ENCODE assay signal across 1 cellular context in the genomic region with DNA sequence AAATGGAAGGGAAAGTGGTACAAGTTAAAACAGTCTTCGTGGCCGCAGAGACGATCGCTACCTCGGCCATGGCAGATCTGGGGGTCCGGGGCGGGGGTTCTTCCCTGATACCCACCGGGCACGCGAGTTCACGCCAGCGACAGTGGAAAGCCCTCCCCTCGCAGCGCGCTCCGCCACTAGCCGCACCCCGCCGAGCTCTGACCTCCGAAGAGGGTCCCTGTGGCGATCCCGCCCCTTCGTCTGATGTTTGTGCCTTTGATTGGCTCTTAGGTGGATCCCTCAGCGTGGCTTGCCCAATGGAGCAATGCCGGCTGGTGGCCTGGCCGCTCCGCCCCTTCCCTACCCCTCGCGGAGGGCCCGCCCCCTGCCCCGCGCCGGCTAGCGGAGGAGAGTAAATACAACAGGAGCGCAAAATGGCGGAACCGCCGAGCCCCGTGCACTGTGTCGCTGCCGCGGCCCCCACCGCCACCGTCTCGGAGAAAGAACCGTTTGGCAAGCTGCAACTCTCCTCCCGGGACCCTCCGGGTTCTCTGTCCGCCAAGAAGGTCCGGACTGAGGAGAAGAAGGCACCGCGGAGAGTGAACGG.
TF ChIP-seq lines count a peak whose summit lies in the region.

A gene (plus strand): TSS at position 403 of the 586 bp plus-strand sequence. CDS start 11 bp downstream, at position 414.

TF ChIP-seq in K562, 482 proteins besides CTCF, POLR2A, EP300 and RAD21 (continued from another document and continues in another):
- TF ChIP-seq, protein P1, sequence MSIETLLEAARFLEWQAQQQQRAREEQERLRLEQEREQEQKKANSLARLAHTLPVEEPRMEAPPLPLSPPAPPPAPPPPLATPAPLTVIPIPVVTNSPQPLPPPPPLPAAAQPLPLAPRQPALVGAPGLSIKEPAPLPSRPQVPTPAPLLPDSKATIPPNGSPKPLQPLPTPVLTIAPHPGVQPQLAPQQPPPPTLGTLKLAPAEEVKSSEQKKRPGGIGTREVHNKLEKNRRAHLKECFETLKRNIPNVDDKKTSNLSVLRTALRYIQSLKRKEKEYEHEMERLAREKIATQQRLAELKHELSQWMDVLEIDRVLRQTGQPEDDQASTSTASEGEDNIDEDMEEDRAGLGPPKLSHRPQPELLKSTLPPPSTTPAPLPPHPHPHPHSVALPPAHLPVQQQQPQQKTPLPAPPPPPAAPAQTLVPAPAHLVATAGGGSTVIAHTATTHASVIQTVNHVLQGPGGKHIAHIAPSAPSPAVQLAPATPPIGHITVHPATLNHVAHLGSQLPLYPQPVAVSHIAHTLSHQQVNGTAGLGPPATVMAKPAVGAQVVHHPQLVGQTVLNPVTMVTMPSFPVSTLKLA (conservative IDR thresholded peaks at IDR 0.05), result peak; percentile 75 to 82
- TF ChIP-seq SP2 (IDR thresholded peaks at IDR 0.05; ENCODE audit: extremely low read depth, low read depth, low read length, poor library complexity, severe bottlenecking) (peak; percentile 89), KAT7 (CRISPR knock-in tag; IDR thresholded peaks at IDR 0.05; ENCODE audit: borderline replicate concordance) (no peak; the same call in 1 of the 2 replicates), MYC (IDR thresholded peaks at IDR 0.05; ENCODE audit: low read depth, low read length) (peak; percentile 67), MYC (CRISPR knock-in tag; IDR thresholded peaks at IDR 0.05; ENCODE audit: borderline replicate concordance, low read depth) (no peak), HDAC1 (IDR thresholded peaks at IDR 0.05) (peak in 1 of 2 experiments; percentile 25; a peak in 2 of 4 replicates), PHF8 (IDR thresholded peaks at IDR 0.05; ENCODE audit: borderline replicate concordance, low read length) (peak; percentile 99), CBFA2T2 (conservative IDR thresholded peaks at IDR 0.05) (no peak), XRCC5 (IDR thresholded peaks at IDR 0.05; ENCODE audit: low read depth, low read length) (0 out of 2 replicates have a peak, but pooled peaks have one; percentile 33), BRD9 (IDR thresholded peaks at IDR 0.05; ENCODE audit: low read depth, partially characterized antibody) (peak; percentile 19), RCOR1 (IDR thresholded peaks at IDR 0.05; ENCODE audit: borderline replicate concordance in 1 of 2, low read depth in 2 of 2, low read length in 2 of 2) (peak in 1 of 2 experiments; percentile 2; a peak in 2 of 4 replicates), ZBED1 (IDR thresholded peaks at IDR 0.05) (no peak; the same call in 1 of the 2 replicates), NRF1 (conservative IDR thresholded peaks at IDR 0.05 in 1 of 2, IDR thresholded peaks at IDR 0.05 in 1 of 2) (peak; percentile 62 to 71), ELF2 (CRISPR knock-in tag; IDR thresholded peaks at IDR 0.05) (0 out of 2 replicates have a peak, but pooled peaks have one; percentile 41), MTA3 (IDR thresholded peaks at IDR 0.05; ENCODE audit: borderline replicate concordance) (peak; percentile 93; the same call in 1 of the 2 replicates), NFRKB (IDR thresholded peaks at IDR 0.05; ENCODE audit: low read depth) (peak; percentile 98), CXXC5 (CRISPR knock-in tag; IDR thresholded peaks at IDR 0.05) (peak; percentile 68), NEUROD1 (IDR thresholded peaks at IDR 0.05; ENCODE audit: borderline replicate concordance, low read depth, low read length, partially characterized antibody) (peak; percentile 91), FOXA1 (IDR thresholded peaks at IDR 0.05; ENCODE audit: borderline replicate concordance) (no peak), POLR2AphosphoS2 (IDR thresholded peaks at IDR 0.05; ENCODE audit: low read length) (no peak; the same call in 1 of the 2 replicates), HDAC3 (IDR thresholded peaks at IDR 0.05; ENCODE audit: borderline replicate concordance, partially characterized antibody) (no peak), ZNF586 (CRISPR knock-in tag; conservative IDR thresholded peaks at IDR 0.05) (no peak), TEAD4 (IDR thresholded peaks at IDR 0.05; ENCODE audit: low read length) (0 out of 2 replicates have a peak, but pooled peaks have one; percentile 29), TEAD4 (CRISPR knock-in tag; IDR thresholded peaks at IDR 0.05; ENCODE audit: borderline replicate concordance) (no peak), ZNF347 (CRISPR knock-in tag; IDR thresholded peaks at IDR 0.05; ENCODE audit: low read depth) (no peak), FOXA3 (CRISPR knock-in tag; conservative IDR thresholded peaks at IDR 0.05 in 1 of 2, IDR thresholded peaks at IDR 0.05 in 1 of 2) (peak in 1 of 2 experiments; percentile 75; a peak in 2 of 4 replicates), NFYB (IDR thresholded peaks at IDR 0.05; ENCODE audit: extremely low read depth, insufficient read length) (peak; percentile 89), MAZ (CRISPR knock-in tag; conservative IDR thresholded peaks at IDR 0.05 in 1 of 2, IDR thresholded peaks at IDR 0.05 in 1 of 2) (peak; percentile 75 to 94), GABPB1 (CRISPR knock-in tag; IDR thresholded peaks at IDR 0.05) (peak; percentile 49; the same call in 1 of the 2 replicates), NR2C1 (IDR thresholded peaks at IDR 0.05) (peak; percentile 79), NR2C1 (tag; IDR thresholded peaks at IDR 0.05) (peak; percentile 72), SP1 (CRISPR knock-in tag; IDR thresholded peaks at IDR 0.05) (peak; percentile 96), RBM34 (IDR thresholded peaks at IDR 0.05; ENCODE audit: borderline replicate concordance, insufficient read depth, low read length) (no peak), SRF (CRISPR knock-in tag; IDR thresholded peaks at IDR 0.05) (0 out of 4 replicates have a peak, but pooled peaks of 1 of the 2 experiments have one; percentile 26), ERF (CRISPR knock-in tag; IDR thresholded peaks at IDR 0.05) (0 out of 2 replicates have a peak, but pooled peaks have one; percentile 80), ARNT (IDR thresholded peaks at IDR 0.05) (no peak), SUPT5H (IDR thresholded peaks at IDR 0.05) (peak; percentile 96), BMI1 (IDR thresholded peaks at IDR 0.05; ENCODE audit: low read length) (peak; percentile 3; the same call in 1 of the 2 replicates)
- TF ChIP-seq, protein P2, sequence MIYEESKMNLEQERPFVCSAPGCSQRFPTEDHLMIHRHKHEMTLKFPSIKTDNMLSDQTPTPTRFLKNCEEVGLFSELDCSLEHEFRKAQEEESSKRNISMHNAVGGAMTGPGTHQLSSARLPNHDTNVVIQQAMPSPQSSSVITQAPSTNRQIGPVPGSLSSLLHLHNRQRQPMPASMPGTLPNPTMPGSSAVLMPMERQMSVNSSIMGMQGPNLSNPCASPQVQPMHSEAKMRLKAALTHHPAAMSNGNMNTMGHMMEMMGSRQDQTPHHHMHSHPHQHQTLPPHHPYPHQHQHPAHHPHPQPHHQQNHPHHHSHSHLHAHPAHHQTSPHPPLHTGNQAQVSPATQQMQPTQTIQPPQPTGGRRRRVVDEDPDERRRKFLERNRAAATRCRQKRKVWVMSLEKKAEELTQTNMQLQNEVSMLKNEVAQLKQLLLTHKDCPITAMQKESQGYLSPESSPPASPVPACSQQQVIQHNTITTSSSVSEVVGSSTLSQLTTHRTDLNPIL (CRISPR knock-in tag; IDR thresholded peaks at IDR 0.05), result no peak
- TF ChIP-seq, protein P3, sequence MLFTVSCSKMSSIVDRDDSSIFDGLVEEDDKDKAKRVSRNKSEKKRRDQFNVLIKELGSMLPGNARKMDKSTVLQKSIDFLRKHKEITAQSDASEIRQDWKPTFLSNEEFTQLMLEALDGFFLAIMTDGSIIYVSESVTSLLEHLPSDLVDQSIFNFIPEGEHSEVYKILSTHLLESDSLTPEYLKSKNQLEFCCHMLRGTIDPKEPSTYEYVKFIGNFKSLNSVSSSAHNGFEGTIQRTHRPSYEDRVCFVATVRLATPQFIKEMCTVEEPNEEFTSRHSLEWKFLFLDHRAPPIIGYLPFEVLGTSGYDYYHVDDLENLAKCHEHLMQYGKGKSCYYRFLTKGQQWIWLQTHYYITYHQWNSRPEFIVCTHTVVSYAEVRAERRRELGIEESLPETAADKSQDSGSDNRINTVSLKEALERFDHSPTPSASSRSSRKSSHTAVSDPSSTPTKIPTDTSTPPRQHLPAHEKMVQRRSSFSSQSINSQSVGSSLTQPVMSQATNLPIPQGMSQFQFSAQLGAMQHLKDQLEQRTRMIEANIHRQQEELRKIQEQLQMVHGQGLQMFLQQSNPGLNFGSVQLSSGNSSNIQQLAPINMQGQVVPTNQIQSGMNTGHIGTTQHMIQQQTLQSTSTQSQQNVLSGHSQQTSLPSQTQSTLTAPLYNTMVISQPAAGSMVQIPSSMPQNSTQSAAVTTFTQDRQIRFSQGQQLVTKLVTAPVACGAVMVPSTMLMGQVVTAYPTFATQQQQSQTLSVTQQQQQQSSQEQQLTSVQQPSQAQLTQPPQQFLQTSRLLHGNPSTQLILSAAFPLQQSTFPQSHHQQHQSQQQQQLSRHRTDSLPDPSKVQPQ (CRISPR knock-in tag; IDR thresholded peaks at IDR 0.05; ENCODE audit: borderline replicate concordance), result peak; percentile 72; the same call in 1 of the 2 replicates
- TF ChIP-seq, protein P4, sequence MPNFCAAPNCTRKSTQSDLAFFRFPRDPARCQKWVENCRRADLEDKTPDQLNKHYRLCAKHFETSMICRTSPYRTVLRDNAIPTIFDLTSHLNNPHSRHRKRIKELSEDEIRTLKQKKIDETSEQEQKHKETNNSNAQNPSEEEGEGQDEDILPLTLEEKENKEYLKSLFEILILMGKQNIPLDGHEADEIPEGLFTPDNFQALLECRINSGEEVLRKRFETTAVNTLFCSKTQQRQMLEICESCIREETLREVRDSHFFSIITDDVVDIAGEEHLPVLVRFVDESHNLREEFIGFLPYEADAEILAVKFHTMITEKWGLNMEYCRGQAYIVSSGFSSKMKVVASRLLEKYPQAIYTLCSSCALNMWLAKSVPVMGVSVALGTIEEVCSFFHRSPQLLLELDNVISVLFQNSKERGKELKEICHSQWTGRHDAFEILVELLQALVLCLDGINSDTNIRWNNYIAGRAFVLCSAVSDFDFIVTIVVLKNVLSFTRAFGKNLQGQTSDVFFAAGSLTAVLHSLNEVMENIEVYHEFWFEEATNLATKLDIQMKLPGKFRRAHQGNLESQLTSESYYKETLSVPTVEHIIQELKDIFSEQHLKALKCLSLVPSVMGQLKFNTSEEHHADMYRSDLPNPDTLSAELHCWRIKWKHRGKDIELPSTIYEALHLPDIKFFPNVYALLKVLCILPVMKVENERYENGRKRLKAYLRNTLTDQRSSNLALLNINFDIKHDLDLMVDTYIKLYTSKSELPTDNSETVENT (CRISPR knock-in tag; IDR thresholded peaks at IDR 0.05), result peak; percentile 17; the same call in 1 of the 2 replicates
- TF ChIP-seq, protein P5, sequence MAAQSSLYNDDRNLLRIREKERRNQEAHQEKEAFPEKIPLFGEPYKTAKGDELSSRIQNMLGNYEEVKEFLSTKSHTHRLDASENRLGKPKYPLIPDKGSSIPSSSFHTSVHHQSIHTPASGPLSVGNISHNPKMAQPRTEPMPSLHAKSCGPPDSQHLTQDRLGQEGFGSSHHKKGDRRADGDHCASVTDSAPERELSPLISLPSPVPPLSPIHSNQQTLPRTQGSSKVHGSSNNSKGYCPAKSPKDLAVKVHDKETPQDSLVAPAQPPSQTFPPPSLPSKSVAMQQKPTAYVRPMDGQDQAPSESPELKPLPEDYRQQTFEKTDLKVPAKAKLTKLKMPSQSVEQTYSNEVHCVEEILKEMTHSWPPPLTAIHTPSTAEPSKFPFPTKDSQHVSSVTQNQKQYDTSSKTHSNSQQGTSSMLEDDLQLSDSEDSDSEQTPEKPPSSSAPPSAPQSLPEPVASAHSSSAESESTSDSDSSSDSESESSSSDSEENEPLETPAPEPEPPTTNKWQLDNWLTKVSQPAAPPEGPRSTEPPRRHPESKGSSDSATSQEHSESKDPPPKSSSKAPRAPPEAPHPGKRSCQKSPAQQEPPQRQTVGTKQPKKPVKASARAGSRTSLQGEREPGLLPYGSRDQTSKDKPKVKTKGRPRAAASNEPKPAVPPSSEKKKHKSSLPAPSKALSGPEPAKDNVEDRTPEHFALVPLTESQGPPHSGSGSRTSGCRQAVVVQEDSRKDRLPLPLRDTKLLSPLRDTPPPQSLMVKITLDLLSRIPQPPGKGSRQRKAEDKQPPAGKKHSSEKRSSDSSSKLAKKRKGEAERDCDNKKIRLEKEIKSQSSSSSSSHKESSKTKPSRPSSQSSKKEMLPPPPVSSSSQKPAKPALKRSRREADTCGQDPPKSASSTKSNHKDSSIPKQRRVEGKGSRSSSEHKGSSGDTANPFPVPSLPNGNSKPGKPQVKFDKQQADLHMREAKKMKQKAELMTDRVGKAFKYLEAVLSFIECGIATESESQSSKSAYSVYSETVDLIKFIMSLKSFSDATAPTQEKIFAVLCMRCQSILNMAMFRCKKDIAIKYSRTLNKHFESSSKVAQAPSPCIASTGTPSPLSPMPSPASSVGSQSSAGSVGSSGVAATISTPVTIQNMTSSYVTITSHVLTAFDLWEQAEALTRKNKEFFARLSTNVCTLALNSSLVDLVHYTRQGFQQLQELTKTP (IDR thresholded peaks at IDR 0.05; ENCODE audit: low read depth in 1 of 2, partially characterized antibody in 2 of 2), result peak in 1 of 2 experiments; percentile 50
- TF ChIP-seq, protein P6, sequence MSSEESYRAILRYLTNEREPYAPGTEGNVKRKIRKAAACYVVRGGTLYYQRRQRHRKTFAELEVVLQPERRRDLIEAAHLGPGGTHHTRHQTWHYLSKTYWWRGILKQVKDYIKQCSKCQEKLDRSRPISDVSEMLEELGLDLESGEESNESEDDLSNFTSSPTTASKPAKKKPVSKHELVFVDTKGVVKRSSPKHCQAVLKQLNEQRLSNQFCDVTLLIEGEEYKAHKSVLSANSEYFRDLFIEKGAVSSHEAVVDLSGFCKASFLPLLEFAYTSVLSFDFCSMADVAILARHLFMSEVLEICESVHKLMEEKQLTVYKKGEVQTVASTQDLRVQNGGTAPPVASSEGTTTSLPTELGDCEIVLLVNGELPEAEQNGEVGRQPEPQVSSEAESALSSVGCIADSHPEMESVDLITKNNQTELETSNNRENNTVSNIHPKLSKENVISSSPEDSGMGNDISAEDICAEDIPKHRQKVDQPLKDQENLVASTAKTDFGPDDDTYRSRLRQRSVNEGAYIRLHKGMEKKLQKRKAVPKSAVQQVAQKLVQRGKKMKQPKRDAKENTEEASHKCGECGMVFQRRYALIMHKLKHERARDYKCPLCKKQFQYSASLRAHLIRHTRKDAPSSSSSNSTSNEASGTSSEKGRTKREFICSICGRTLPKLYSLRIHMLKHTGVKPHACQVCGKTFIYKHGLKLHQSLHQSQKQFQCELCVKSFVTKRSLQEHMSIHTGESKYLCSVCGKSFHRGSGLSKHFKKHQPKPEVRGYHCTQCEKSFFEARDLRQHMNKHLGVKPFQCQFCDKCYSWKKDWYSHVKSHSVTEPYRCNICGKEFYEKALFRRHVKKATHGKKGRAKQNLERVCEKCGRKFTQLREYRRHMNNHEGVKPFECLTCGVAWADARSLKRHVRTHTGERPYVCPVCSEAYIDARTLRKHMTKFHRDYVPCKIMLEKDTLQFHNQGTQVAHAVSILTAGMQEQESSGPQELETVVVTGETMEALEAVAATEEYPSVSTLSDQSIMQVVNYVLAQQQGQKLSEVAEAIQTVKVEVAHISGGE (CRISPR knock-in tag; IDR thresholded peaks at IDR 0.05), result peak in 2 of 3 experiments; percentile 34 to 45; a peak in 1 of 6 replicates
- TF ChIP-seq, protein P7, sequence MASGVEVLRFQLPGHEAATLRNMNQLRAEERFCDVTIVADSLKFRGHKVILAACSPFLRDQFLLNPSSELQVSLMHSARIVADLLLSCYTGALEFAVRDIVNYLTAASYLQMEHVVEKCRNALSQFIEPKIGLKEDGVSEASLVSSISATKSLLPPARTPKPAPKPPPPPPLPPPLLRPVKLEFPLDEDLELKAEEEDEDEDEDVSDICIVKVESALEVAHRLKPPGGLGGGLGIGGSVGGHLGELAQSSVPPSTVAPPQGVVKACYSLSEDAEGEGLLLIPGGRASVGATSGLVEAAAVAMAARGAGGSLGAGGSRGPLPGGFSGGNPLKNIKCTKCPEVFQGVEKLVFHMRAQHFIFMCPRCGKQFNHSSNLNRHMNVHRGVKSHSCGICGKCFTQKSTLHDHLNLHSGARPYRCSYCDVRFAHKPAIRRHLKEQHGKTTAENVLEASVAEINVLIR (CRISPR knock-in tag; IDR thresholded peaks at IDR 0.05), result peak; percentile 67; the same call in 1 of the 2 replicates
